Comparison of ENCODE assay signal across 18 cellular contexts in genomic region chr6:76707630-76708029, GRCh38.
A peak's percentile ranks its signal among the peaks of the same experiment; 100 is the strongest.
DNase-seq lines count a peak whose midpoint lies in the region; ATAC-seq, FAIRE-seq and TF ChIP-seq lines count a peak whose summit lies in the region.
"Had no signal": no experiment of that assay in that cellular context is flagged by ENCODE, and none has a peak within 500 bp of the region (broad histone marks: within the 10 kb centered on the region; RNA-seq: fewer than 3 reads in every experiment).

No MANE protein-coding gene starts in this region.

- no peaks in the 10 kb centered on the region for H3K9me3 ChIP-seq in mucosa of descending colon
- H3K9me3 ChIP-seq: BLaER1 treated with 17β-estradiol and CSF1 and Interleukin-3, amounts not matched to agents 10 nM and 100 nM had no signal

- no peak for DNase-seq in Right ventricle myocardium superior
- no peak for DNase-seq in Right ventricle myocardium inferior (ENCODE audit: missing footprints)
- DNase-seq in SK-MEL-5 (ENCODE audit: low read depth, low spot score): peak; percentile 11
- DNase-seq in foreskin melanocyte: peak; percentile 23
- no peak for DNase-seq in mucosa of descending colon
- DNase-seq in GM12892 (ENCODE audit: insufficient read length): no peak
- DNase-seq: 8988T; ACHN; CD4-positive, CD25-positive, alpha-beta regulatory T cell; DMS53; GF-D8; GM23248 had no signal

- no peak for FAIRE-seq in GM12892 (lab: Jason Lieb, UNC)
- FAIRE-seq: GM18507, H54 had no signal

- no peak for TF ChIP-seq POLR2A in GM12892 (IDR thresholded peaks at IDR 0.05; ENCODE audit: low read depth, low read length)

- intact Hi-C loops in Right ventricle myocardium superior (cut with DNase I) (no loop called here), Right ventricle myocardium inferior (cut with DNase I) (no loop called here), mucosa of descending colon (cut with DNase I, micrococcal nuclease) (no loop called here)

- no peak overlapping the region for H3K4me3 ChIP-seq in mucosa of descending colon
- H3K4me3 ChIP-seq: BLaER1 treated with 17β-estradiol and CSF1 and Interleukin-3, amounts not matched to agents 10 nM and 100 nM; GM23248 had no signal

- TF ChIP-seq CTCF in mucosa of descending colon (IDR thresholded peaks at IDR 0.05): no peak

- H3K36me3 ChIP-seq in mucosa of descending colon (ENCODE audit: low read depth): no peaks in the 10 kb centered on the region
- H3K36me3 ChIP-seq: BLaER1 treated with 17β-estradiol and CSF1 and Interleukin-3, amounts not matched to agents 10 nM and 100 nM had no signal

- ATAC-seq in Right ventricle myocardium superior (ENCODE audit: poor library complexity) (peak; percentile 29), Right ventricle myocardium inferior (no peak), mucosa of descending colon (peak; percentile 67), HG03520 (IDR thresholded peaks at IDR 0.05; ENCODE audit: unreplicated experiment) (no peak), HG03045 (IDR thresholded peaks at IDR 0.05; ENCODE audit: unreplicated experiment) (no peak)
- ATAC-seq: HCT116 had no signal

- in situ Hi-C loops in SK-MEL-5 (cut with HindIII; ENCODE audit: low pct_unique_long_range_greater_than_20kb, low sequenced_read_pairs): no loop called here

- H3K4me1 ChIP-seq in mucosa of descending colon (ENCODE audit: low read depth): no peaks in the 10 kb centered on the region

Comparison
In these comparisons a context has a peak if more than half of its experiments do, and no peak if none do; other contexts are left out.
1. ATAC-seq: peak in Right ventricle myocardium superior (single experiment) and mucosa of descending colon (single experiment); none in Right ventricle myocardium inferior (single experiment), HG03520 (single experiment) and HG03045 (single experiment).
2. DNase-seq: peak in SK-MEL-5 (single experiment) and foreskin melanocyte (single experiment); none in Right ventricle myocardium superior (single experiment), Right ventricle myocardium inferior (single experiment), mucosa of descending colon (0 of 3) and GM12892 (single experiment).